ENCODE assay signal across 8 cellular contexts in the genomic region with DNA sequence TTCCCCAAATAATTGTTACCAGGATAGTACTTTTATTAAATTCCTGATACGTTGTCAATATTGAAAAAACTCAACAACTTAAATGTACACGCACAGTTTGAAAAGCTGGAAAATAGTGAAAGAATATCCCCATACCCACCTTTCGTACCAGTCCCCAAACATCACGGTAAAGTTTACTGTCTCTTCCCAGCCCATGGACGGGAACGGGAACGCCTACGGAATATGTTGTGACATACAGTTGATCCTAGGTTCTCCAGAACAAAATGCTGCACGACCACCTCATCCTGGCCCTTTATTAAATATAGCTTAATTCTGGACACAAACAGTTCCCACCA. TPM values are rescaled to one million over a fixed set of nuclear protein-coding genes. Genes with fewer than 3 reads are reported as not detected.
DNase-seq lines count a peak whose midpoint lies in the region; TF ChIP-seq lines count a peak whose summit lies in the region.

No MANE protein-coding gene starts in this region.

- WGBS in testis, 2 donors = 1 to 2% methylated on average over 9 of the region's 9 CpGs

- H3K4me3 ChIP-seq in adipocyte (ENCODE audit: low read length) = peak overlapping the region; percentile 93
- H3K4me3 ChIP-seq in kidney epithelial cell (ENCODE audit: low read depth, low read length) = peak overlapping the region; percentile 80
- H3K4me3 ChIP-seq in testis = peak overlapping the region; percentile 90 to 95

- no peak for TF ChIP-seq POLR2A in testis (IDR thresholded peaks at IDR 0.05)

- H3K9me3 ChIP-seq in adipocyte (ENCODE audit: control insufficient read depth, low read length) (no peaks in the 10 kb centered on the region), testis (no peaks in the 10 kb centered on the region)

- no peak for DNase-seq in activated naive CD4-positive, alpha-beta T cell treated with anti-CD3 and anti-CD28 coated beads, Interleukin-2, amount 50 U/mL, for 16 hours
- no peak for DNase-seq in adipocyte (ENCODE audit: low read depth)
- no peak for DNase-seq in kidney epithelial cell (ENCODE audit: low read depth)
- DNase-seq in testis = no peak
- no peak for DNase-seq in KG1 (lab: John Stamatoyannopoulos, UW)
- DNase-seq in NCI-H226 = no peak
- no peak for DNase-seq in retina

- peaks cover 4% of the 10 kb centered on the region for H3K36me3 Mint-ChIP-seq in activated naive CD4-positive, alpha-beta T cell treated with anti-CD3 and anti-CD28 coated beads, Interleukin-2, amount 50 U/mL, for 24 hours

- no peaks in the 10 kb centered on the region for H3K27me3 Mint-ChIP-seq in activated naive CD4-positive, alpha-beta T cell treated with anti-CD3 and anti-CD28 coated beads, Interleukin-2, amount 50 U/mL, for 24 hours

- TF ChIP-seq CTCF in kidney epithelial cell (IDR thresholded peaks at IDR 0.05; ENCODE audit: insufficient read depth, low read length, poor library complexity, severe bottlenecking) (no peak), testis (IDR thresholded peaks at IDR 0.05) (no peak)

- H3K27ac Mint-ChIP-seq in activated naive CD4-positive, alpha-beta T cell treated with anti-CD3 and anti-CD28 coated beads, Interleukin-2, amount 50 U/mL, for 24 hours = peak overlapping the region; percentile 30

- peak overlapping the region; percentile 89 to 97 for H3K27ac ChIP-seq in testis

- H3K36me3 ChIP-seq in adipocyte (ENCODE audit: control insufficient read depth, insufficient read depth, low read length, severe bottlenecking) = peaks cover 6% of the 10 kb centered on the region
- H3K36me3 ChIP-seq in kidney epithelial cell (ENCODE audit: control insufficient read depth, insufficient read depth, low read length) = no peaks in the 10 kb centered on the region
- H3K36me3 ChIP-seq in testis (ENCODE audit: low read depth, missing control alignments) = no peaks in the 10 kb centered on the region

- H3K9ac ChIP-seq in adipocyte (ENCODE audit: low read length) = peak overlapping the region; percentile 94

- H3K4me1 ChIP-seq in adipocyte (ENCODE audit: control insufficient read depth, insufficient read depth, low read length) (peaks cover 22% of the 10 kb centered on the region), testis (peaks cover 16% of the 10 kb centered on the region)

- H3K9me3 Mint-ChIP-seq in activated naive CD4-positive, alpha-beta T cell treated with anti-CD3 and anti-CD28 coated beads, Interleukin-2, amount 50 U/mL, for 24 hours = no peaks in the 10 kb centered on the region

- peak overlapping the region; percentile 87 for H3K4me3 Mint-ChIP-seq in activated naive CD4-positive, alpha-beta T cell treated with anti-CD3 and anti-CD28 coated beads, Interleukin-2, amount 50 U/mL, for 24 hours

- H3K4me1 Mint-ChIP-seq in activated naive CD4-positive, alpha-beta T cell treated with anti-CD3 and anti-CD28 coated beads, Interleukin-2, amount 50 U/mL, for 24 hours = peaks cover 23% of the 10 kb centered on the region

- intact Hi-C loops in testis (cut with DNase I; ENCODE audit: low total_unique reads) = no loop called here

- H3K27me3 ChIP-seq in adipocyte (replicated peaks; ENCODE audit: control insufficient read depth, insufficient read depth, low read length) = no peaks in the 10 kb centered on the region
- no peaks in the 10 kb centered on the region for H3K27me3 ChIP-seq in kidney epithelial cell (ENCODE audit: control insufficient read depth, insufficient read depth, low read length)
- H3K27me3 ChIP-seq in testis = no peaks in the 10 kb centered on the region

RNA-seq across cellular contexts. Expression of gene BCAP29, which starts 0.5 kb away (rescaled TPM):
- total RNA-seq in kidney epithelial cell (62.2 and 64.3 TPM in 2 replicates), testis (100 to 1,000 TPM; 114 to 134 TPM)
- polyA plus RNA-seq in testis (ENCODE audit: insufficient read depth, low read depth, low replicate concordance) = 121 TPM

RNA-seq across cellular contexts. Expression of gene DUS4L, which starts 15.7 kb away (rescaled TPM):
- total RNA-seq in kidney epithelial cell (16.4 and 19.6 TPM in 2 replicates), testis (10 to 100 TPM; 19.5 to 30.2 TPM)
- polyA plus RNA-seq in testis (ENCODE audit: insufficient read depth, low read depth, low replicate concordance) = 9.5 TPM

RNA-seq across cellular contexts. Expression of gene COG5, which starts 15.8 kb away (rescaled TPM):
- total RNA-seq in kidney epithelial cell (34.0 and 37.1 TPM in 2 replicates), testis (10 to 100 TPM; 70.6 to 76.1 TPM)
- 27.1 TPM for polyA plus RNA-seq in testis (ENCODE audit: insufficient read depth, low read depth, low replicate concordance)
